In the genomic region with DNA sequence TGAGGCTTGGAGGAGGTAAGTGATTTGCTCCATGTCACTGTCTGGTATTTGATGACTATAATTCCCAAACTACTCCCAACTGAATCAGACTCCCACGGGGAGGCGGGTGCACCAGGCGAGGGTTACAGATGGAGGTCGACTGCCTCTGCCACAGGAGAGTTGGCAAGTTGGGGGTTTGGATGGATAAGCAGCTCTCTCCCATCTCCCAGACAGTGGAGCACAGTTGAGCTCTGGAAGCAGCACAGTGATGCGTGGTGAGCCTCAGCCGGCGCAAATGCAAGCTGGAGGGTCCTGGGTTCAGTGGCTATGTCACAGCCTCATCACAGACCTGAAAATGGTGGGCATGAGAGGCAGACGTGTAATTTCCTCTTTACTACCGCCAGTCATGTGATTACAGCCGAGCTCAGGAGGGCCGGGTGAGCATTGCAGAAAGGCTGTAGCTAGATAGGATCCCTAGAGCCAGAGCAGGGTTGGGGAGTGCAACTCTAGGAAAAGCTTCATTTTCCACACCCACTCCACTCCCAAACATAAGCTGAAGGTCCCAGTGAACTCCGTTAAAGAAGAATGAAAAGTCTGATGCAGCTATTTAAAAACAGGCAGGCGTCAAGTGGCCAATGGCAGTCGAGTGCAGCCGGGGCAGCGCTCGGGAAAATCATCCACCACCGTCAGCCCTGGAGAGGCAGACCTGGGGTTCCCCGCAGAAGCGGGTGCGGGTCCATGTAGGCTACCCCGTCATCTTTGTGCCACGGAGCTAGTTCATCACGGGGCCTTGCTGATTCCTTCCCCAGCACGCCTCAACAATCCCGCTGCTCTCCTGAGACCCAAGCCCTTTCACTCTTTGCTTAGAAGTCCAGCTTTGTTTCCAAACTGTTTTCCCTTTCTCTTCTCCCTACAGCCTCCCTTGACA, we compare ENCODE assay signal across 2 cellular contexts.
TF ChIP-seq lines count a peak whose summit lies in the region.

No MANE protein-coding gene starts in this region.

TF ChIP-seq in IMR-90, 13 proteins besides CTCF, POLR2A, EP300 and RAD21:
- TF ChIP-seq USF2 (IDR thresholded peaks at IDR 0.05; ENCODE audit: low read depth, low read length) (peak; percentile 16; the same call in 1 of the 2 replicates), RFX5 (IDR thresholded peaks at IDR 0.05; ENCODE audit: low read depth, low read length) (no peak), MAZ (IDR thresholded peaks at IDR 0.05; ENCODE audit: borderline replicate concordance, low read depth, low read length) (no peak)

TF ChIP-seq in K562, 482 proteins besides CTCF, POLR2A, EP300 and RAD21:
- TF ChIP-seq, protein P1, sequence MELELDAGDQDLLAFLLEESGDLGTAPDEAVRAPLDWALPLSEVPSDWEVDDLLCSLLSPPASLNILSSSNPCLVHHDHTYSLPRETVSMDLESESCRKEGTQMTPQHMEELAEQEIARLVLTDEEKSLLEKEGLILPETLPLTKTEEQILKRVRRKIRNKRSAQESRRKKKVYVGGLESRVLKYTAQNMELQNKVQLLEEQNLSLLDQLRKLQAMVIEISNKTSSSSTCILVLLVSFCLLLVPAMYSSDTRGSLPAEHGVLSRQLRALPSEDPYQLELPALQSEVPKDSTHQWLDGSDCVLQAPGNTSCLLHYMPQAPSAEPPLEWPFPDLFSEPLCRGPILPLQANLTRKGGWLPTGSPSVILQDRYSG (tag; conservative IDR thresholded peaks at IDR 0.05; ENCODE audit: low read depth) = no peak
- TF ChIP-seq TFE3 (CRISPR knock-in tag; IDR thresholded peaks at IDR 0.05) = peak; percentile 70
TF ChIP-seq in K562: peak in this region for 1.
